ENCODE assay signal across 23 cellular contexts in the genomic region with DNA sequence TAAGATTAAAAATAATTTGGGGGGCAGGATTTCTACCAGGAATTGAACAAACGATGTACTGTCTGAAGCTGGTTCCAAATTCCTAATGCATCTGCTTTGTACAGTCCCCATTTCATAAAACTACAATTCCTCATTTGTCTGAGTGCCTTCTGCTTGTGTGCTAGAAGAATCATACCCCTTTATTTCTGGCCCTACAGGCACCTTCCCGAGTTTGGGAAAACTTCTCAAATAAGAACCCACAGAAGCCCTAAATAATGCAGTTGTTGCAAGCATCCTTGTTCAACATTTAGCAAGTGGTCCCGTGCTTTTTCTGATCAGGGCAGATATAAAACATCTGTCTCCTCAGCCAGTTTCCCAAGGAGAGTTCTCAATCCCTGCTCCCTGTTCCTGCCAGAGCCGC.
"Had no signal": no experiment of that assay in that cellular context is flagged by ENCODE, and none has a peak within 500 bp of the region (broad histone marks: within the 10 kb centered on the region; RNA-seq: fewer than 3 reads in every experiment).

No MANE protein-coding gene starts in this region.

- H3K4me1 ChIP-seq: colonic mucosa, esophagus muscularis mucosa, foreskin keratinocyte, left lung had no signal

- ATAC-seq: effector memory CD8-positive, alpha-beta T cell; foreskin keratinocyte; gastrocnemius medialis; heart right ventricle; left cardiac atrium; left lung; left ventricle myocardium superior; naive thymus-derived CD4-positive, alpha-beta T cell had no signal

- H3K4me3 ChIP-seq: colonic mucosa, esophagus muscularis mucosa, gastrocnemius medialis, heart right ventricle, left lung, lung had no signal

- H3K9me3 ChIP-seq: colonic mucosa, esophagus muscularis mucosa, gastrocnemius medialis, heart right ventricle, left lung had no signal

- H3K27ac ChIP-seq: colonic mucosa, esophagus muscularis mucosa, foreskin keratinocyte, gastrocnemius medialis, heart right ventricle, left lung had no signal

- DNase-seq: colonic mucosa; cortex of kidney; effector CD8-positive, alpha-beta T cell; effector memory CD8-positive, alpha-beta T cell; endodermal cell; foreskin keratinocyte; gastrocnemius medialis; glutamatergic neuron; head of caudate nucleus; heart right ventricle; hippocampal formation; left cardiac atrium; left lung; left ventricle myocardium superior; mammary epithelial cell; mesendoderm; midbrain; naive thymus-derived CD4-positive, alpha-beta T cell had no signal

- H3K36me3 ChIP-seq: colonic mucosa, esophagus muscularis mucosa, gastrocnemius medialis, heart right ventricle, left lung had no signal

- FAIRE-seq: endometrium, islet of Langerhans, keratinocyte had no signal

- H3K27me3 ChIP-seq: colonic mucosa, esophagus muscularis mucosa, foreskin keratinocyte, gastrocnemius medialis, heart right ventricle, left lung had no signal
